Comparison of ENCODE assay signal across 17 cellular contexts in the genomic region with DNA sequence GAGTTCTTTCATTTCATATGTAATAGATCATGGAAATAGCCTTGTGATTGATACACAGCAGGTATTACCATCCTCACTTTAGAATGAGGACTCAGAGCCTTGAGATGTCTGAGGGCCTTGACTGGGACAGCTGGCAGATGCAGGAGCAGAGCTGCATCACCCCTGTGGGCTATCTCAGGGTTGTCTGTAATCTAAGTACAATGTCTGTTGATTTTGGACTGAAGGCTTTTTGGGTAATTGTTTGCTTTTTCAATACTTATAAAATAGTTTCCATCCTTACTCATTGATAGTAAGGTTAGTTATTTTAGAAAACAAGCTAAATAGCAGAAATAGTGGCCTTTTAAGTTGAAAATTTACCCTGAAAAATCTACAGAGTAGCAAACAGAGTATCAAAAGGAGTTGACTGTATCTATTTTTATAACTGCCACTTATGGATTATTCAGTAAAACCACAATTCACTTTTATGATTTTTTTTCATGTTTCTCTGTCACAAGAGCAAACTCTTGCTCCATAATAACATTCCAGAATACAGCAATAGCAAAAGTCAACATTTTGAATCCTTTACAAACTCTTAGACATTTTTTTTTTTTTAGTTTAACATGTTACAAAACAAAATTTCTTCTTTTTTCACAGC.
"Had no signal": no experiment of that assay in that cellular context is flagged by ENCODE, and none has a peak within 500 bp of the region (broad histone marks: within the 10 kb centered on the region; RNA-seq: fewer than 3 reads in every experiment).

No MANE protein-coding gene starts in this region.

- FAIRE-seq: bronchial epithelial cell had no signal

- DNase-seq: activated CD4-positive, alpha-beta memory T cell treated with anti-CD3 and anti-CD28 coated beads, Interleukin-2, amount 10 ng/mL, durations not matched to agents 7 days and 5 days; activated CD4-positive, alpha-beta T cell treated with anti-CD3 and anti-CD28 coated beads for 36 hours; activated effector memory CD4-positive, alpha-beta T cell treated with Interleukin-2 at 50 U/mL for 16 hours; activated naive CD4-positive, alpha-beta T cell treated with anti-CD3 and anti-CD28 coated beads, Interleukin-2, amount 50 U/mL, for 16 hours; activated T-cell treated with anti-CD3 and anti-CD28 coated beads, Interleukin-2, amount 50 U/mL, for 4 hours; amniotic stem cell; endodermal cell; erythroblast; foreskin keratinocyte; midbrain; right lobe of liver; SK-N-SH; T-helper 1 cell; testis had no signal

- H3K4me2 ChIP-seq: SK-N-SH had no signal

- H3K4me1 ChIP-seq: foreskin keratinocyte, right lobe of liver, testis had no signal

- H3K9me3 ChIP-seq: right lobe of liver, SK-N-SH, testis had no signal

- ATAC-seq: activated CD4-positive, alpha-beta T cell treated with anti-CD3 and anti-CD28 coated beads for 36 hours; activated T-cell treated with anti-CD3 and anti-CD28 coated beads, Interleukin-2, amount 50 U/mL, for 4 hours; foreskin keratinocyte; right lobe of liver had no signal

- H3K27me3 ChIP-seq: foreskin keratinocyte, right lobe of liver, testis had no signal

- H3K27ac ChIP-seq: foreskin keratinocyte, right lobe of liver, testis, VCaP had no signal

- H3K4me3 ChIP-seq: lung, right lobe of liver, testis had no signal

- H3K36me3 ChIP-seq: right lobe of liver had no signal
